ENCODE assay signal across 8 cellular contexts in the genomic region with DNA sequence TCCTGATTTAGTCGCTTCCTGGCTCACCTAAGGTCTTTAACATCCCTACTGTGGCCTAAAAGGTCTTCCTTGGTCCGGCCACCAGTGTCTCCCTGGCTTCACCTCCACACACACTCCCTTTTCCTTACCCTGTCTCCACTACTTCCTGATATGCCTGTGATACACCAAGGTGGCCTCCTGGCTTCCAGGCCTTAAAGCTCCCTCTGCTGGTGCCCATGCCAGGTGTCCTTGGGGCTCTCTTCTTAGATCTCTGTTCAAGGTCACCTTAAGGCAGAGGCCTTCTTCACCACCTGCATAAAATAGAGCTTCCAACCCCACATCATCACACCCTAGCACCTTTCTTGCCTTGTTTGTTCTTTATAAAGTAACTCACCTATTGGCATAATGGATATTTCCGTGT.
DNase-seq lines count a peak whose midpoint lies in the region; ATAC-seq and TF ChIP-seq lines count a peak whose summit lies in the region.

No MANE protein-coding gene starts in this region.

- H3K9me3 ChIP-seq in gastrocnemius medialis, result no peaks in the 10 kb centered on the region

- H3K36me3 ChIP-seq in gastrocnemius medialis, result no peaks in the 10 kb centered on the region

- intact Hi-C loops in gastrocnemius medialis (cut with DNase I; ENCODE audit: low total_unique reads), result no loop called here
- intact Hi-C loops in sciatic nerve (cut with DNase I), result no loop called here

- H3K27ac ChIP-seq in gastrocnemius medialis, result no peak overlapping the region

- no peak for ATAC-seq in gastrocnemius medialis
- ATAC-seq in sciatic nerve, result no peak

- DNase-seq in DMS153 (lab: John Stamatoyannopoulos, UW) (peak; percentile 68), RPMI7951 (ENCODE audit: low read depth) (peak; percentile 49), iPS-NIHi7 (ENCODE audit: extremely low spot score) (peak; percentile 78), gastrocnemius medialis (no peak), MV-4-11 (lab: John Stamatoyannopoulos, UW) (no peak), sciatic nerve (ENCODE audit: low spot score) (no peak), activated gamma-delta T cell treated with Interleukin-2 at 50 U/mL for 16 hours (no peak)
- peak; percentile 25 for DNase-seq in Jurkat, Clone E6-1 (ENCODE audit: low read depth, low spot score)

- H3K4me3 ChIP-seq in Jurkat, Clone E6-1 (ENCODE audit: low read length), result no peak overlapping the region
- H3K4me3 ChIP-seq in gastrocnemius medialis, result no peak overlapping the region

- in situ Hi-C loops in gastrocnemius medialis (cut with MboI; ENCODE audit: low sequenced_read_pairs in 4 of 4), result no loop called here

- no peaks in the 10 kb centered on the region for H3K27me3 ChIP-seq in gastrocnemius medialis

- no peaks in the 10 kb centered on the region for H3K4me1 ChIP-seq in gastrocnemius medialis

- TF ChIP-seq POLR2A in gastrocnemius medialis (IDR thresholded peaks at IDR 0.05), result no peak

- TF ChIP-seq CTCF in gastrocnemius medialis (IDR thresholded peaks at IDR 0.05 in 4 of 5, conservative IDR thresholded peaks at IDR 0.05 in 1 of 5), result no peak

Comparison
In these comparisons a context has a peak if more than half of its experiments do, and no peak if none do; other contexts are left out.
1. DNase-seq: peak in DMS153 (single experiment), Jurkat, Clone E6-1 (single experiment), RPMI7951 (single experiment) and iPS-NIHi7 (single experiment); none in gastrocnemius medialis (0 of 2), MV-4-11 (single experiment), sciatic nerve (single experiment) and activated gamma-delta T cell treated with Interleukin-2 at 50 U/mL for 16 hours (single experiment).